In the genomic region with DNA sequence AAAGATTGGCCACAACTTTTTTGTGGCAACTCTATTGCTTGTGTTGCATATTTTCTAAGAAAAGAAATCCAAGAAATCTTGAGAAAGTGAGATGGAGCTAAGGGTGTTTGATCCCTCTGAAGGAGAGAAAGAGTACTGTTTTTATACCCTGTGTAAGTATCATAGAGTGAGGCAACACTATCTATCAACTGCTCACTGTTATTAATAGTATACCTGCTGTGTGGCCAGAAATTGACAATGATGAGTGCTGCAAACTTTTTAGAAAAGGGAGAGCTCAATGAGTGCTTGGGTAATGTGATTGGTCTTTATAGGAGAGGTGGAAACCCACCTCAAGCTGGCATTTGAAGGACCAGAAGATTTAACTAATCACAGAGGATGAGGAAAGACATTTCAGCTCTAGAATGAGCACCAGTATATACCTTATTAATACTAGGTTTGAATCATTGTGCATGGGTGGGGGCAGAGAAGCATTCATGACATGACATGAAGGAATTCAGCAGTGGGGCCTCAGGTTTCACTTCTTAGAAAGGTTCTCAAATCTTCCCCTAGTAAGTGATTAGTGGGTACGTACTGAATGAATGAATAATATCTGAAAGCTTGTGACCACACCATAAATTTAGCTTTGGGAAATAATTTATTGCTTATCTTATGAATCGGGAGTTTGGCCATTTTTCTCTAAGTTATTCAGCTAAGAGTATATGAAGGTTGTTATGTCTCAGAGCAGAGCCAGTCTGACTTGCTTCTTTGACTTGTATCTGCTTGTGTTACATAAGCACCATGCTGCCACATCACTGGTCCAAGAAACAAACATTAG, we compare ENCODE assay signal across 9 cellular contexts.
A peak's percentile ranks its signal among the peaks of the same experiment; 100 is the strongest.
DNase-seq lines count a peak whose midpoint lies in the region; ATAC-seq lines count a peak whose summit lies in the region.
"Had no signal": no experiment of that assay in that cellular context is flagged by ENCODE, and none has a peak within 500 bp of the region (broad histone marks: within the 10 kb centered on the region; RNA-seq: fewer than 3 reads in every experiment).

No MANE protein-coding gene starts in this region.

- peak; percentile 37 for ATAC-seq in GM18520 (IDR thresholded peaks at IDR 0.05; ENCODE audit: unreplicated experiment)
- peak; percentile 58 for ATAC-seq in GM21619 (IDR thresholded peaks at IDR 0.05; ENCODE audit: unreplicated experiment)

- DNase-seq in HS-27A (ENCODE audit: low read depth) = peak; percentile 54
- DNase-seq in kidney tubule cell (ENCODE audit: low spot score) = peak; percentile 49
- DNase-seq in NCI-H510A (lab: John Stamatoyannopoulos, UW) = no peak
- no peak for DNase-seq in Kasumi-1 (lab: John Stamatoyannopoulos, UW)
- DNase-seq in HuH-7 (ENCODE audit: low spot score) = no peak
- no peak for DNase-seq in D341Med (ENCODE audit: low spot score)
- DNase-seq: NCI-H345 had no signal

Comparison
In these comparisons a context has a peak if more than half of its experiments do, and no peak if none do; other contexts are left out.
1. DNase-seq: peak in HS-27A (single experiment) and kidney tubule cell (single experiment); none in NCI-H510A (single experiment), Kasumi-1 (0 of 2), HuH-7 (single experiment) and D341Med (single experiment).